In the genomic region with DNA sequence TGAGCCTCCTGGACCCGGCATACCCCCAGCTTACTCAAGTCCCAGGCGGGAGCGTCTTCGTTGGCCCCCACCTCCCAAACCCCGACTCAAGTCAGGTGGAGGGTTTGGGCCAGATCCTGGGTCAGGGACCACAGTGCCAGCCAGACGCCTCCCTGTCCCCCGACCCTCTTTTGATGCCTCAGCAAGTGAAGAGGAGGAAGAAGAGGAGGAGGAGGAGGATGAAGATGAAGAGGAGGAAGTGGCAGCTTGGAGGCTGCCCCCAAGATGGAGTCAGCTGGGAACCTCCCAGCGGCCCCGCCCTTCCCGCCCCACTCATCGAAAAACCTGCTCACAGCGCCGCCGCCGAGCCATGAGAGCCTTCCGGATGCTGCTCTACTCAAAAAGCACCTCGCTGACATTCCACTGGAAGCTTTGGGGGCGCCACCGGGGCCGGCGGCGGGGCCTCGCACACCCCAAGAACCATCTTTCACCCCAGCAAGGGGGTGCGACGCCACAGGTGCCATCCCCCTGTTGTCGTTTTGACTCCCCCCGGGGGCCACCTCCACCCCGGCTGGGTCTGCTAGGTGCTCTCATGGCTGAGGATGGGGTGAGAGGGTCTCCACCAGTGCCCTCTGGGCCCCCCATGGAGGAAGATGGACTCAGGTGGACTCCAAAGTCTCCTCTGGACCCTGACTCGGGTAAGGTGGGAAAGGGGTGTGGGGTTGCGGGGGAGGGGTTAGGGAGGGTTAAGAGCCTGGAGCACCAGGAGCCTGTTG, we compare ENCODE assay signal across 9 cellular contexts. TPM values are rescaled to one million over a fixed set of nuclear protein-coding genes. Genes with fewer than 3 reads are reported as not detected.
DNase-seq lines count a peak whose midpoint lies in the region; ATAC-seq and TF ChIP-seq lines count a peak whose summit lies in the region.
"Had no signal": no experiment of that assay in that cellular context is flagged by ENCODE, and none has a peak within 500 bp of the region (broad histone marks: within the 10 kb centered on the region; RNA-seq: fewer than 3 reads in every experiment).

No MANE protein-coding gene starts in this region.

- H3K9me2 ChIP-seq in Karpas-422 (replicated peaks; ENCODE audit: insufficient read depth, low read length): no peaks in the 10 kb centered on the region

- POLR2A ChIA-PET in CD4-positive, alpha-beta memory T cell (lab: Charles Lee; ENCODE audit: partially characterized antibody): interaction anchor here (0.7 to 7.8 kb wide), 6 partner anchors 10 to 84 kb away, joined by 3 to 72 read pairs (median 20); partner anchors contain the start of genes CD68, MPDU1, TNFSF12 and ZBTB4

- H3K9ac ChIP-seq in Karpas-422 (ENCODE audit: low read length) (peak overlapping the region; percentile 87), colonic mucosa (ENCODE audit: low read depth in 2 of 2, low read length in 2 of 2) (no peak overlapping the region)

- CTCF ChIA-PET in CD4-positive, alpha-beta memory T cell (lab: Charles Lee; ENCODE audit: partially characterized antibody): interaction anchor here (1.9 to 4.9 kb wide), 2 partner anchors 50 to 127 kb away, joined by 5 to 51 read pairs; partner anchors contain the start of gene TMEM102

- H3K36me3 Mint-ChIP-seq in CD4-positive, alpha-beta memory T cell: peaks cover 19 to 44% of the 10 kb centered on the region in 2 donors
- peaks cover 40% of the 10 kb centered on the region for H3K36me3 Mint-ChIP-seq in central memory CD8-positive, alpha-beta T cell (ENCODE audit: insufficient read depth)
- no peaks in the 10 kb centered on the region for H3K36me3 Mint-ChIP-seq in natural killer cell

- no peak overlapping the region for H2AFZ ChIP-seq in Karpas-422 (ENCODE audit: low read length)

- no peaks in the 10 kb centered on the region for H3K9me3 ChIP-seq in CD4-positive, alpha-beta memory T cell (ENCODE audit: control insufficient read depth in 1 of 2, low read length in 2 of 2)
- H3K9me3 ChIP-seq in Karpas-422 (ENCODE audit: low read length) (no peaks in the 10 kb centered on the region), colonic mucosa (no peaks in the 10 kb centered on the region)

- peak overlapping the region; percentile 96 for H3K27ac ChIP-seq in CD4-positive, alpha-beta memory T cell (ENCODE audit: low read depth, low read length)
- H3K27ac ChIP-seq in Karpas-422 (ENCODE audit: low read length) (peak overlapping the region; percentile 62; the same call in 1 of the 2 replicates), colonic mucosa (no peak overlapping the region)

- peak overlapping the region in 6 of 7 donors; percentile 81 to 95 (median 90) for H3K27ac Mint-ChIP-seq in CD4-positive, alpha-beta memory T cell
- no peak overlapping the region for H3K27ac Mint-ChIP-seq in central memory CD8-positive, alpha-beta T cell (ENCODE audit: low read depth)
- H3K27ac Mint-ChIP-seq in natural killer cell: peak overlapping the region in 1 of 2 donors; percentile 99

- no peaks in the 10 kb centered on the region for H3K27me3 Mint-ChIP-seq in CD4-positive, alpha-beta memory T cell
- H3K27me3 Mint-ChIP-seq in central memory CD8-positive, alpha-beta T cell: no peaks in the 10 kb centered on the region
- no peaks in the 10 kb centered on the region for H3K27me3 Mint-ChIP-seq in natural killer cell (ENCODE audit: low read depth in 2 of 2)

- no peak overlapping the region for H3K4me3 ChIP-seq in CD4-positive, alpha-beta memory T cell (ENCODE audit: low read length in 2 of 2)
- peak overlapping the region; percentile 86 for H3K4me3 ChIP-seq in Karpas-422 (ENCODE audit: low read length)
- H3K4me3 ChIP-seq in colonic mucosa: no peak overlapping the region

- peaks cover 31% of the 10 kb centered on the region for H3K36me3 ChIP-seq in CD4-positive, alpha-beta memory T cell (ENCODE audit: insufficient read depth, low read length)
- H3K36me3 ChIP-seq in Karpas-422 (ENCODE audit: insufficient read depth, low read length): peaks cover 35% of the 10 kb centered on the region
- no peaks in the 10 kb centered on the region for H3K36me3 ChIP-seq in colonic mucosa

- no peak for TF ChIP-seq CTCF in natural killer cell (IDR thresholded peaks at IDR 0.05)
- no peak for TF ChIP-seq CTCF in colonic mucosa (IDR thresholded peaks at IDR 0.05)

- H3K4me3 Mint-ChIP-seq in CD4-positive, alpha-beta memory T cell: peak overlapping the region; percentile 80 to 94 (median 86)
- H3K4me3 Mint-ChIP-seq in central memory CD8-positive, alpha-beta T cell: peak overlapping the region; percentile 86
- peak overlapping the region; percentile 90 for H3K4me3 Mint-ChIP-seq in natural killer cell

- intact Hi-C loops in CD4-positive, alpha-beta memory T cell (cut with micrococcal nuclease): no loop called here
- intact Hi-C loops in natural killer cell (cut with micrococcal nuclease): loop anchor here (5.0 kb wide), 1 partner anchor 311 kb away; the partner anchor contains the start of genes CTDNEP1 and ELP5
- intact Hi-C loops in colonic mucosa (cut with DNase I): loop anchor here (10.0 kb wide), 1 partner anchor 208 kb away; the partner anchor contains the start of genes KCTD11 and TMEM95

- no peak for DNase-seq in CD4-positive, alpha-beta memory T cell
- DNase-seq in Karpas-422 (no peak), natural killer cell (no peak), colonic mucosa (no peak)
- no peak for DNase-seq in central memory CD8-positive, alpha-beta T cell (ENCODE audit: low spot score in 2 of 2)
- no peak for DNase-seq in stimulated activated CD4-positive, alpha-beta T cell treated with anti-CD3 and anti-CD28 coated beads, Interleukin-15, amount 100 ng/mL, for 24 hours
- DNase-seq: left colon had no signal

- H3K9me3 Mint-ChIP-seq in CD4-positive, alpha-beta memory T cell: no peaks in the 10 kb centered on the region
- no peaks in the 10 kb centered on the region for H3K9me3 Mint-ChIP-seq in central memory CD8-positive, alpha-beta T cell
- no peaks in the 10 kb centered on the region for H3K9me3 Mint-ChIP-seq in natural killer cell

- H3K4me2 ChIP-seq in Karpas-422 (ENCODE audit: low read depth, low read length, poor library complexity, severe bottlenecking): peak overlapping the region; percentile 88

- peaks cover 10% of the 10 kb centered on the region; the same call in 1 of the 2 replicates for H4K20me1 ChIP-seq in Karpas-422 (ENCODE audit: insufficient read depth, low read depth, low read length)

- peaks cover 22 to 32% (median 31%) of the 10 kb centered on the region in 4 donors for H3K4me1 Mint-ChIP-seq in CD4-positive, alpha-beta memory T cell
- peaks cover 39% of the 10 kb centered on the region for H3K4me1 Mint-ChIP-seq in central memory CD8-positive, alpha-beta T cell
- H3K4me1 Mint-ChIP-seq in natural killer cell: peaks cover 22 to 34% of the 10 kb centered on the region in 2 donors

- H3K79me2 ChIP-seq in Karpas-422 (ENCODE audit: low read length): peaks cover 48% of the 10 kb centered on the region

- ATAC-seq in central memory CD8-positive, alpha-beta T cell (replicated peaks; ENCODE audit: extremely low read depth, poor library complexity, severe bottlenecking): no peak
- ATAC-seq in natural killer cell: no peak
- no peak for ATAC-seq in GM21786 (IDR thresholded peaks at IDR 0.05; ENCODE audit: unreplicated experiment)
- ATAC-seq in GM21528 (IDR thresholded peaks at IDR 0.05; ENCODE audit: low FRiP score, unreplicated experiment): no peak
- ATAC-seq: left colon had no signal

- peaks cover 33% of the 10 kb centered on the region for H3K4me1 ChIP-seq in CD4-positive, alpha-beta memory T cell (ENCODE audit: insufficient read depth, low read length)
- H3K4me1 ChIP-seq in Karpas-422 (ENCODE audit: low read length) (peaks cover 38% of the 10 kb centered on the region), colonic mucosa (peaks cover 19% of the 10 kb centered on the region)

- H3K27me3 ChIP-seq in CD4-positive, alpha-beta memory T cell (ENCODE audit: insufficient read depth, low read length): no peaks in the 10 kb centered on the region
- H3K27me3 ChIP-seq in Karpas-422 (ENCODE audit: low read length) (no peaks in the 10 kb centered on the region), colonic mucosa (no peaks in the 10 kb centered on the region)

RNA-seq across cellular contexts. Expression of gene SENP3, which starts 1.6 kb away (rescaled TPM):
- total RNA-seq in CD4-positive, alpha-beta memory T cell: 10 to 100 TPM; 37.7 to 40.1 TPM
- 10 to 100 TPM; 13.1 to 15.5 TPM for polyA plus RNA-seq in CD4-positive, alpha-beta memory T cell
- total RNA-seq in Karpas-422 (2014; rRNA removed; shearing (Covaris generic); ENCODE audit: low replicate concordance): 62.8 and 96.1 TPM in 2 replicates
- 10 to 100 TPM; 36.9 to 42.3 (median 39.1) TPM for total RNA-seq in natural killer cell
- total RNA-seq in colonic mucosa: 10 to 100 TPM; 25.7 to 56.6 TPM

RNA-seq across cellular contexts. Expression of gene TNFSF13, which starts 4.7 kb away (rescaled TPM):
- total RNA-seq in CD4-positive, alpha-beta memory T cell: 1 to 10 TPM; 2.9 to 3.8 TPM
- polyA plus RNA-seq in CD4-positive, alpha-beta memory T cell: under 1 TPM in 1 of 2 donors, not detected in 1; 0.68 TPM
- 0.90 and 4.0 TPM in 2 replicates for total RNA-seq in Karpas-422 (2014; rRNA removed; shearing (Covaris generic); ENCODE audit: low replicate concordance)
- 10 to 100 TPM in 1 of 3 donors, 1 to 10 TPM in 2; 2.7 to 11.1 (median 2.7) TPM for total RNA-seq in natural killer cell
- total RNA-seq in colonic mucosa: 100 to 1,000 TPM in 1 of 2 donors, 10 to 100 TPM in 1; 67.5 to 125 TPM

RNA-seq across cellular contexts. Expression of gene TNFSF12, which starts 14.4 kb away (rescaled TPM):
- total RNA-seq in CD4-positive, alpha-beta memory T cell: 10 to 100 TPM; 45.1 to 52.2 TPM
- polyA plus RNA-seq in CD4-positive, alpha-beta memory T cell: 10 to 100 TPM; 45.8 to 72.8 TPM
- not detected in 2 replicates for total RNA-seq in Karpas-422 (2014; rRNA removed; shearing (Covaris generic); ENCODE audit: low replicate concordance)
- total RNA-seq in natural killer cell (10 to 100 TPM; 49.1 to 62.6 (median 60.3) TPM), colonic mucosa (10 to 100 TPM; 11.4 to 18.3 TPM)

RNA-seq across cellular contexts. Expression of gene CD68, which starts 16.1 kb away (rescaled TPM):
- 10 to 100 TPM; 19.8 to 20.9 TPM for total RNA-seq in CD4-positive, alpha-beta memory T cell
- under 1 TPM in 1 of 2 donors, not detected in 1; 0.59 TPM for polyA plus RNA-seq in CD4-positive, alpha-beta memory T cell
- total RNA-seq in Karpas-422 (2014; rRNA removed; shearing (Covaris generic); ENCODE audit: low replicate concordance): 3.8 and 6.0 TPM in 2 replicates
- 10 to 100 TPM in 2 of 3 donors, 1 to 10 TPM in 1; 1.4 to 24.7 (median 13.0) TPM for total RNA-seq in natural killer cell
- 10 to 100 TPM; 37.7 to 56.6 TPM for total RNA-seq in colonic mucosa

RNA-seq across cellular contexts. Expression of gene MPDU1, which starts 20.4 kb away (rescaled TPM):
- total RNA-seq in CD4-positive, alpha-beta memory T cell: 10 to 100 TPM; 23.8 to 25.0 TPM
- polyA plus RNA-seq in CD4-positive, alpha-beta memory T cell: 10 to 100 TPM; 41.7 to 50.1 TPM
- 25.4 and 27.0 TPM in 2 replicates for total RNA-seq in Karpas-422 (2014; rRNA removed; shearing (Covaris generic); ENCODE audit: low replicate concordance)
- total RNA-seq in natural killer cell: 10 to 100 TPM; 26.3 to 29.2 (median 27.1) TPM
- total RNA-seq in colonic mucosa: 100 to 1,000 TPM in 1 of 2 donors, 10 to 100 TPM in 1; 80.1 to 111 TPM

Comparison
In these comparisons a context has a peak if more than half of its experiments do, and no peak if none do; other contexts are left out.
1. RNA of gene TNFSF13, which starts 4.7 kb away (total RNA-seq): 67.5 to 125 TPM in colonic mucosa; 0.90 to 4.0 TPM in Karpas-422, 2.9 to 3.8 TPM in CD4-positive, alpha-beta memory T cell and 2.7 to 11.1 TPM in natural killer cell; every median in the first group is over 4 times any median in the second.
2. RNA of gene TNFSF12, which starts 14.4 kb away (total RNA-seq): 49.1 to 62.6 TPM in natural killer cell, 45.1 to 52.2 TPM in CD4-positive, alpha-beta memory T cell and 11.4 to 18.3 TPM in colonic mucosa; not detected in Karpas-422; every median in the first group is over 10 times any median in the second.
3. Peak in every context shown above with its lines, with median percentiles within 50 percentile points of each other: H3K4me3 Mint-ChIP-seq.